Comparison of ENCODE assay signal across 20 cellular contexts in the genomic region with DNA sequence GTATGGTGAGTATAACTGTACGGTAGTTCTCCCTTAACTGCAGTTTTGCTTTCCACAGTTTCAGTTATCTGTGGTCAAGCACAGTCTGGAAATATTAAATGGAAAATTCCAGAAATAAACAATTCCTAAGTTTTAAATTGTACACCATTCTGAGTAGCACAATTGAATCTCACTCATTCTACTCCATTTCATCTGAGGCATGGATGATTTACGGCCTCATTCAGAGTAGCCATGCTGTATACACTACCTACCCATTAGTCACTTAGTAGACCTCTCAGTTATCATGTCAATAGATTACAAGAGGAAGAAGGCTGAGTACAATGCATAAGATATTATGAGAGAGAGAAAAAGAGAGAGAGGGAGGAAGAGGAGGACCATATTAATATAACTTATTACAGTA.
"Had no signal": no experiment of that assay in that cellular context is flagged by ENCODE, and none has a peak within 500 bp of the region (broad histone marks: within the 10 kb centered on the region; RNA-seq: fewer than 3 reads in every experiment).

No MANE protein-coding gene starts in this region.

- H3K4me3 ChIP-seq: adrenal gland, Peyer's patch, SJCRH30 had no signal

- H3K36me3 ChIP-seq: adrenal gland, Peyer's patch, SJCRH30 had no signal

- H3K27me3 Mint-ChIP-seq: activated CD8-positive, alpha-beta T cell treated with anti-CD3 and anti-CD28 coated beads for 36 hours; activated naive CD8-positive, alpha-beta T cell treated with anti-CD3 and anti-CD28 coated beads, Interleukin-2, amount 10 ng/mL, durations not matched to agents 7 days and 5 days; dendritic cell treated with granulocyte-macrophage colony-stimulating factor and Interleukin-4, amounts not matched to agents 40 ng/mL and 50 ng/mL, for 4 days had no signal

- H3K36me3 Mint-ChIP-seq: activated naive CD8-positive, alpha-beta T cell treated with anti-CD3 and anti-CD28 coated beads, Interleukin-2, amount 10 ng/mL, durations not matched to agents 7 days and 5 days had no signal

- H3K9me3 ChIP-seq: adrenal gland, Peyer's patch, SJCRH30, SK-N-SH had no signal

- H3K4me1 ChIP-seq: adrenal gland, Peyer's patch, SJCRH30 had no signal

- H3K27me3 ChIP-seq: adrenal gland, Peyer's patch, SJCRH30 had no signal

- H3K9me3 Mint-ChIP-seq: activated CD8-positive, alpha-beta T cell treated with anti-CD3 and anti-CD28 coated beads for 36 hours; activated naive CD8-positive, alpha-beta T cell treated with anti-CD3 and anti-CD28 coated beads, Interleukin-2, amount 10 ng/mL, durations not matched to agents 7 days and 5 days had no signal

- DNase-seq: activated CD4-positive, alpha-beta T cell treated with anti-CD3 and anti-CD28 coated beads for 4 hours; activated CD8-positive, alpha-beta memory T cell treated with anti-CD3 and anti-CD28 coated beads, Interleukin-2, amount 50 U/mL, for 48 hours; activated CD8-positive, alpha-beta T cell treated with anti-CD3 and anti-CD28 coated beads for 36 hours; activated naive CD4-positive, alpha-beta T cell treated with anti-CD3 and anti-CD28 coated beads, Interleukin-2, amount 50 U/mL, for 16 hours; activated naive CD8-positive, alpha-beta T cell treated with anti-CD3 and anti-CD28 coated beads, Interleukin-2, amount 10 ng/mL, durations not matched to agents 7 days and 5 days; activated T-cell treated with anti-CD3 and anti-CD28 coated beads, Interleukin-2, amount 50 U/mL, for 1 hour; adrenal gland; anterior cingulate cortex; cerebellar nuclear complex; MV-4-11; NCI-H1092 treated with DMSO at 0.1 percent for 48 hours; NCI-H1694 treated with DMSO at 0.1 percent for 48 hours; NCI-H226; NCI-H526; Peyer's patch; Right ventricle myocardium superior; SJCRH30; SK-N-SH; SW 1271 had no signal

- H3K27ac Mint-ChIP-seq: activated CD8-positive, alpha-beta T cell treated with anti-CD3 and anti-CD28 coated beads for 36 hours; activated naive CD8-positive, alpha-beta T cell treated with anti-CD3 and anti-CD28 coated beads, Interleukin-2, amount 10 ng/mL, durations not matched to agents 7 days and 5 days; dendritic cell treated with granulocyte-macrophage colony-stimulating factor and Interleukin-4, amounts not matched to agents 40 ng/mL and 50 ng/mL, for 4 days had no signal

- H3K4me3 Mint-ChIP-seq: activated CD8-positive, alpha-beta T cell treated with anti-CD3 and anti-CD28 coated beads for 36 hours; activated naive CD8-positive, alpha-beta T cell treated with anti-CD3 and anti-CD28 coated beads, Interleukin-2, amount 10 ng/mL, durations not matched to agents 7 days and 5 days; dendritic cell treated with granulocyte-macrophage colony-stimulating factor and Interleukin-4, amounts not matched to agents 40 ng/mL and 50 ng/mL, for 4 days had no signal
